ENCODE assay signal across 7 cellular contexts in the genomic region with DNA sequence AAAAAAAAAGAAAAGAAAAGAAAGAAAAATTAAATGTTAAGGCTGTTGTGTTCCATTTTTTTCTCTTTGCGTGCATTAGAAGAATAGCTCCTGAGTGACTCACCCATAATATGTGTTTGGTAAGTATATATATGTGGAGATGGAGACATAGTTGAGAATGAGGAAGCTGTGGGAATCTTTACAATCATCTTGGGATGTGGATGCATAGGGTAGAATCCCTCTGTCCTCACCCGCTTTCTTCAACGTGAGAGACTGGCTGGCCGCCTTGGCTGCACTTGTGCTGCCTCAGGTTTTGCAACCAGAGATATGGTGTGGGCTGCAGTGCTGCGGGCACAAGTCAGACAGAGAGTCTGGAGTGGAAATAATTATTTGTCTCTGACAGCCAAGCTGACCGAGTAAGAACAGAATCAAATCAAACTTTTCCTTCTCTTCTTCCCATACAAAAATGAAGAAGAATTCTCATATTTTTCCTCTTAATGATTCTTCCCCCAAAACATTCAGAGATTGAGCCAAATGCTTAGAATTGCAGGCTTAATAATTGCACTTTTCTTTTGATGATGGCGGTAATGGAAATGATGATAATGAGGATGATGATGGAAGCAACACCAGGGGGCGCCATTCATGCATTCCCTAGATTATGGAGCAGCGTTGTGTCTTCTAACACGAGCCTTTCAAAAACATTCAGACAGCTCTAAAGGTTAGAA. TPM values are rescaled to one million over a fixed set of nuclear protein-coding genes. Genes with fewer than 3 reads are reported as not detected.
DNase-seq lines count a peak whose midpoint lies in the region; ATAC-seq and TF ChIP-seq lines count a peak whose summit lies in the region.

No MANE protein-coding gene starts in this region.

- H3K27me3 ChIP-seq in suprapubic skin, result no peaks in the 10 kb centered on the region

- WGBS in suprapubic skin, result 76% methylated on average over 10 of the region's 10 CpGs

- no peak for TF ChIP-seq POLR2A in suprapubic skin (IDR thresholded peaks at IDR 0.05)

- TF ChIP-seq CTCF in fibroblast of pulmonary artery (IDR thresholded peaks at IDR 0.05; ENCODE audit: low read length, missing control alignments) (peak; percentile 49), suprapubic skin (IDR thresholded peaks at IDR 0.05) (peak in 1 of 2 donors; percentile 12)

- ATAC-seq in GM21390 (IDR thresholded peaks at IDR 0.05; ENCODE audit: unreplicated experiment) (peak; percentile 45), GM18870 (IDR thresholded peaks at IDR 0.05; ENCODE audit: unreplicated experiment) (no peak), GM18502 (IDR thresholded peaks at IDR 0.05; ENCODE audit: poor library complexity, unreplicated experiment) (no peak)

- peaks cover 1% of the 10 kb centered on the region for H3K4me1 ChIP-seq in suprapubic skin

- H3K4me3 ChIP-seq in fibroblast of pulmonary artery (replicated peaks; ENCODE audit: low read depth, low read length) (no peak overlapping the region), suprapubic skin (no peak overlapping the region)

- TF ChIP-seq EP300 in suprapubic skin (IDR thresholded peaks at IDR 0.05), result no peak

- no peaks in the 10 kb centered on the region for H3K36me3 ChIP-seq in suprapubic skin

- H3K27ac ChIP-seq in suprapubic skin, result no peak overlapping the region

- DNase-seq in RPMI7951 (ENCODE audit: low read depth) (peak; percentile 59), fibroblast of pulmonary artery (ENCODE audit: low read depth) (peak; percentile 51), suprapubic skin (ENCODE audit: low spot score in 2 of 2) (no peak)
- peak; percentile 19 to 23 (median 19) for DNase-seq in stimulated activated CD4-positive, alpha-beta T cell treated with anti-CD3 and anti-CD28 coated beads, Interleukin-12 subunit alpha, Interleukin-12 subunit beta, amount 100 ng/mL, for 48 hours (ENCODE audit: low read depth in 2 of 3, low spot score in 1 of 3)

- no peaks in the 10 kb centered on the region for H3K9me3 ChIP-seq in suprapubic skin

RNA-seq across cellular contexts. Expression of gene SERPINB7, which starts 48.5 kb away (rescaled TPM):
- 10.0 and 13.1 TPM in 2 replicates for total RNA-seq in RPMI7951 (2014; rRNA removed; shearing (Covaris generic))
- 100 to 1,000 TPM in 2 of 4 donors, 10 to 100 TPM in 2; 24.1 to 214 (median 105) TPM for total RNA-seq in suprapubic skin

Comparison
In these comparisons a context has a peak if more than half of its experiments do, and no peak if none do; other contexts are left out.
1. DNase-seq: peak in RPMI7951 (single experiment), fibroblast of pulmonary artery (single experiment) and stimulated activated CD4-positive, alpha-beta T cell treated with anti-CD3 and anti-CD28 coated beads, Interleukin-12 subunit alpha, Interleukin-12 subunit beta, amount 100 ng/mL, for 48 hours (3 of 3); none in suprapubic skin (0 of 2).